2 cellular contexts compared by ENCODE assay signal in genomic region chrX:38860106-38861013, GRCh38.
TF ChIP-seq lines count a peak whose summit lies in the region.

No MANE protein-coding gene starts in this region.

TF ChIP-seq in IMR-90, 13 proteins besides CTCF, POLR2A, EP300 and RAD21:
- TF ChIP-seq MAFK (IDR thresholded peaks at IDR 0.05; ENCODE audit: low read depth, low read length) (peak; percentile 44; the same call in 1 of the 2 replicates), NFE2L2 (IDR thresholded peaks at IDR 0.05; ENCODE audit: low read depth, low read length) (peak; percentile 93), RCOR1 (IDR thresholded peaks at IDR 0.05; ENCODE audit: insufficient replicate concordance, low read length) (no peak), CHD1 (IDR thresholded peaks at IDR 0.05; ENCODE audit: low read depth, low read length) (no peak), CEBPB (IDR thresholded peaks at IDR 0.05; ENCODE audit: low read depth, low read length) (no peak), MXI1 (IDR thresholded peaks at IDR 0.05; ENCODE audit: borderline replicate concordance, low read depth, low read length) (no peak), SMC3 (IDR thresholded peaks at IDR 0.05; ENCODE audit: low read depth, low read length) (no peak), BHLHE40 (IDR thresholded peaks at IDR 0.05; ENCODE audit: low read depth, low read length) (no peak), MAZ (IDR thresholded peaks at IDR 0.05; ENCODE audit: borderline replicate concordance, low read depth, low read length) (no peak), FOS (IDR thresholded peaks at IDR 0.05; ENCODE audit: low read depth, low read length) (no peak)
- TF ChIP-seq, protein P1, sequence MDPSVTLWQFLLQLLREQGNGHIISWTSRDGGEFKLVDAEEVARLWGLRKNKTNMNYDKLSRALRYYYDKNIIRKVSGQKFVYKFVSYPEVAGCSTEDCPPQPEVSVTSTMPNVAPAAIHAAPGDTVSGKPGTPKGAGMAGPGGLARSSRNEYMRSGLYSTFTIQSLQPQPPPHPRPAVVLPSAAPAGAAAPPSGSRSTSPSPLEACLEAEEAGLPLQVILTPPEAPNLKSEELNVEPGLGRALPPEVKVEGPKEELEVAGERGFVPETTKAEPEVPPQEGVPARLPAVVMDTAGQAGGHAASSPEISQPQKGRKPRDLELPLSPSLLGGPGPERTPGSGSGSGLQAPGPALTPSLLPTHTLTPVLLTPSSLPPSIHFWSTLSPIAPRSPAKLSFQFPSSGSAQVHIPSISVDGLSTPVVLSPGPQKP (IDR thresholded peaks at IDR 0.05; ENCODE audit: borderline replicate concordance, low read depth, low read length), result no peak
- TF ChIP-seq, protein P2, sequence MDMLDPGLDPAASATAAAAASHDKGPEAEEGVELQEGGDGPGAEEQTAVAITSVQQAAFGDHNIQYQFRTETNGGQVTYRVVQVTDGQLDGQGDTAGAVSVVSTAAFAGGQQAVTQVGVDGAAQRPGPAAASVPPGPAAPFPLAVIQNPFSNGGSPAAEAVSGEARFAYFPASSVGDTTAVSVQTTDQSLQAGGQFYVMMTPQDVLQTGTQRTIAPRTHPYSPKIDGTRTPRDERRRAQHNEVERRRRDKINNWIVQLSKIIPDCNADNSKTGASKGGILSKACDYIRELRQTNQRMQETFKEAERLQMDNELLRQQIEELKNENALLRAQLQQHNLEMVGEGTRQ (IDR thresholded peaks at IDR 0.05; ENCODE audit: low read depth, low read length), result no peak

TF ChIP-seq in H1, 55 proteins besides CTCF, POLR2A, EP300 and RAD21:
- TF ChIP-seq NANOG (IDR thresholded peaks at IDR 0.05; ENCODE audit: insufficient read depth, low read depth, low read length, poor library complexity, severe bottlenecking) (no peak), PHF8 (conservative IDR thresholded peaks at IDR 0.05; ENCODE audit: low read depth, low read length) (no peak), SIN3A (conservative IDR thresholded peaks at IDR 0.05 in 1 of 2, IDR thresholded peaks at IDR 0.05 in 1 of 2; ENCODE audit: low read depth in 1 of 2, low read length in 2 of 2) (no peak), RNF2 (IDR thresholded peaks at IDR 0.05; ENCODE audit: borderline replicate concordance, low read depth, low read length, missing control alignments, poor library complexity, severe bottlenecking) (no peak), KDM5A (IDR thresholded peaks at IDR 0.05; ENCODE audit: low read length) (no peak), BACH1 (IDR thresholded peaks at IDR 0.05; ENCODE audit: low read length) (no peak), E2F6 (IDR thresholded peaks at IDR 0.05) (no peak), CREB1 (IDR thresholded peaks at IDR 0.05) (no peak), CBX5 (IDR thresholded peaks at IDR 0.05; ENCODE audit: low read depth, low read length) (no peak), RXRA (IDR thresholded peaks at IDR 0.05; ENCODE audit: insufficient read depth, low read depth, low read length) (no peak), SIX5 (IDR thresholded peaks at IDR 0.05; ENCODE audit: low read depth, low read length) (no peak), SUZ12 (IDR thresholded peaks at IDR 0.05; ENCODE audit: low read length) (no peak), SP1 (IDR thresholded peaks at IDR 0.05; ENCODE audit: low read depth, low read length) (no peak), RFX5 (IDR thresholded peaks at IDR 0.05; ENCODE audit: borderline replicate concordance, low read depth, low read length) (no peak)
TF ChIP-seq in H1: peak in this region for 0.
